ENCODE assay signal across 24 cellular contexts in the genomic region with DNA sequence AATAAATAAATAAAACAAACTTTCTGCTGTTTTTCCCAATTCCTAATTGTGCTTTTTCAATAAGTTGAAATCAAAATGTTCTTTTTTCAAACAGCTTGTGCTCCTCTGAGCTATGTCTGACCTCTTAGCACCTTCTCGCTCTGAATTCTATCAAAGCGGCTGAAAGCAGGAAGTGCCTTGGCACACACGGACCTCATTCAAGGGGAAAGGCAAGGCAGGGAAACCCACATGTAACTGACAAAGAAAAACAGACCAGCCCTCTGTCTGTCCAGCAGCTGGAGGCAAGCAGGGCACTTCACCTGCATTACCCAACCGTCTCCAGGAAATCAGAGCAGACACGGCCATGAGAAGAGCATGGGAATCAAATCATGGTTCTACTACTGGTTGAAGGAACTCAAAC. TPM values are rescaled to one million over a fixed set of nuclear protein-coding genes. Genes with fewer than 3 reads are reported as not detected.
DNase-seq lines count a peak whose midpoint lies in the region; ATAC-seq, FAIRE-seq and TF ChIP-seq lines count a peak whose summit lies in the region.
"Had no signal": no experiment of that assay in that cellular context is flagged by ENCODE, and none has a peak within 500 bp of the region (broad histone marks: within the 10 kb centered on the region; RNA-seq: fewer than 3 reads in every experiment).

No MANE protein-coding gene starts in this region.

- H3K79me2 ChIP-seq in Karpas-422 (ENCODE audit: low read length): no peaks in the 10 kb centered on the region

- H3K27me3 ChIP-seq in Karpas-422 (ENCODE audit: low read length) (no peaks in the 10 kb centered on the region), right cardiac atrium (ENCODE audit: control insufficient read depth, insufficient read depth) (no peaks in the 10 kb centered on the region), psoas muscle (ENCODE audit: insufficient read depth in 3 of 3, low read length in 2 of 3) (no peaks in the 10 kb centered on the region), sigmoid colon (no peaks in the 10 kb centered on the region)
- H3K27me3 ChIP-seq: esophagus muscularis mucosa, Peyer's patch, suprapubic skin had no signal

- ATAC-seq in right cardiac atrium (peak in 1 of 2 donors; percentile 56), psoas muscle (no peak)
- ATAC-seq: activated T-cell treated with anti-CD3 and anti-CD28 coated beads, Interleukin-2, amount 50 U/mL, for 4 hours; stimulated activated effector memory CD8-positive, alpha-beta T cell treated with anti-CD3 and anti-CD28 coated beads, Interleukin-12 subunit alpha, Interleukin-12 subunit beta, amount 100 ng/mL, for 72 hours had no signal

- H3K9me2 ChIP-seq in Karpas-422 (replicated peaks; ENCODE audit: insufficient read depth, low read length): no peaks in the 10 kb centered on the region

- WGBS in right cardiac atrium: 35% methylated on average over 5 of the region's 5 CpGs
- WGBS in psoas muscle, 3 donors: 53 to 66% (median 57%) methylated on average over 5 of the region's 5 CpGs
- WGBS in sigmoid colon, 2 donors: 39 to 53% methylated on average over 5 of the region's 5 CpGs

- no peak for TF ChIP-seq POLR2A in sigmoid colon (IDR thresholded peaks at IDR 0.05)

- peaks cover 96% of the 10 kb centered on the region for H3K4me1 ChIP-seq in Karpas-422 (ENCODE audit: low read length)
- H3K4me1 ChIP-seq in right cardiac atrium (ENCODE audit: control insufficient read depth, insufficient read depth, low read length): peaks cover 17% of the 10 kb centered on the region
- peaks cover 36% of the 10 kb centered on the region for H3K4me1 ChIP-seq in psoas muscle
- peaks cover 0 to 19% (median 16%) of the 10 kb centered on the region in 4 donors for H3K4me1 ChIP-seq in sigmoid colon

- no peak for TF ChIP-seq CTCF in psoas muscle (IDR thresholded peaks at IDR 0.05)
- TF ChIP-seq CTCF in sigmoid colon (IDR thresholded peaks at IDR 0.05): no peak

- H3K36me3 ChIP-seq in Karpas-422 (ENCODE audit: insufficient read depth, low read length) (no peaks in the 10 kb centered on the region), psoas muscle (ENCODE audit: insufficient read depth in 1 of 2, low read depth in 1 of 2) (peaks cover 6 to 57% of the 10 kb centered on the region in 2 donors), sigmoid colon (peaks cover 0 to 39% (median 7%) of the 10 kb centered on the region in 4 donors)

- H3K4me2 ChIP-seq in Karpas-422 (ENCODE audit: low read depth, low read length, poor library complexity, severe bottlenecking): no peak overlapping the region

- H3K27ac ChIP-seq in Karpas-422 (ENCODE audit: low read length): peak overlapping the region; percentile 74
- H3K27ac ChIP-seq in right cardiac atrium (ENCODE audit: low read length): peak overlapping the region; percentile 42
- peak overlapping the region; percentile 19 for H3K27ac ChIP-seq in psoas muscle
- no peak overlapping the region for H3K27ac ChIP-seq in sigmoid colon
- H3K27ac ChIP-seq: Peyer's patch, suprapubic skin had no signal

- H4K20me1 ChIP-seq in Karpas-422 (ENCODE audit: insufficient read depth, low read depth, low read length): no peaks in the 10 kb centered on the region

- peak overlapping the region; percentile 65 for H2AFZ ChIP-seq in Karpas-422 (ENCODE audit: low read length)

- no peak for FAIRE-seq in RCC 7860 (lab: Jason Lieb, UNC)
- FAIRE-seq: colon, D721Med, frontal cortex had no signal

- TF ChIP-seq EP300 in sigmoid colon (IDR thresholded peaks at IDR 0.05): no peak

- DNase-seq in Karpas-422: no peak
- DNase-seq in SHP77 treated with DMSO at 0.1 percent for 48 hours (lab: John Stamatoyannopoulos, UW): peak; percentile 25
- DNase-seq in right cardiac atrium: no peak
- no peak for DNase-seq in psoas muscle
- DNase-seq in sigmoid colon: no peak
- no peak for DNase-seq in stimulated activated naive CD4-positive, alpha-beta T cell treated with Interleukin-2 at 50 U/mL for 16 hours (lab: John Stamatoyannopoulos, UW)
- DNase-seq in RCC 7860 (ENCODE audit: low spot score): no peak
- DNase-seq: activated CD4-positive, alpha-beta T cell treated with anti-CD3 and anti-CD28 coated beads for 4 hours; activated T-cell treated with anti-CD3 and anti-CD28 coated beads, Interleukin-2, amount 50 U/mL, for 4 hours; hippocampal formation; immature natural killer cell; NCI-H1417 treated with DMSO at 0.1 percent for 48 hours; NCI-H2171; NCI-H524 treated with DMSO at 0.1 percent for 48 hours; NK-92 treated with Interleukin-12 subunit alpha and Interleukin-12 subunit beta, amount 100 ng/mL, for 24 hours; Peyer's patch; T-helper 2 cell had no signal

- H3K9me3 ChIP-seq in Karpas-422 (ENCODE audit: low read length) (no peaks in the 10 kb centered on the region), right cardiac atrium (ENCODE audit: control insufficient read depth, low read length) (no peaks in the 10 kb centered on the region), psoas muscle (no peaks in the 10 kb centered on the region), sigmoid colon (no peaks in the 10 kb centered on the region)
- H3K9me3 ChIP-seq: esophagus muscularis mucosa, Peyer's patch, suprapubic skin had no signal

- H3K9ac ChIP-seq in Karpas-422 (ENCODE audit: low read length): no peak overlapping the region

- H3K4me3 ChIP-seq in Karpas-422 (ENCODE audit: low read length): no peak overlapping the region
- H3K4me3 ChIP-seq in right cardiac atrium (ENCODE audit: low read length): no peak overlapping the region
- no peak overlapping the region for H3K4me3 ChIP-seq in psoas muscle
- H3K4me3 ChIP-seq in sigmoid colon: no peak overlapping the region
- H3K4me3 ChIP-seq: esophagus muscularis mucosa, Peyer's patch, suprapubic skin had no signal

- intact Hi-C loops in right cardiac atrium (cut with DNase I): no loop called here
- intact Hi-C loops in psoas muscle (cut with DNase I): no loop called here
- intact Hi-C loops in sigmoid colon (cut with DNase I): no loop called here

RNA-seq across cellular contexts. Expression of a gene that starts 56.7 kb away (rescaled TPM):
- 4.4 and 11.3 TPM in 2 replicates for total RNA-seq in Karpas-422 (2014; rRNA removed; shearing (Covaris generic); ENCODE audit: low replicate concordance)
- 100 to 1,000 TPM in 1 of 4 donors, 10 to 100 TPM in 3; 85.4 to 120 (median 94.6) TPM for total RNA-seq in right cardiac atrium
- 47.7 TPM for polyA plus RNA-seq in right cardiac atrium
- total RNA-seq in psoas muscle: 10 to 100 TPM; 35.5 to 51.0 (median 43.6) TPM
- polyA plus RNA-seq in psoas muscle: 10 to 100 TPM; 41.2 to 69.1 (median 46.3) TPM
- 100 to 1,000 TPM in 2 of 4 donors, 10 to 100 TPM in 2; 92.8 to 136 (median 109) TPM for total RNA-seq in sigmoid colon
- 10 to 100 TPM in 2 of 3 donors, 1 to 10 TPM in 1; 4.9 to 20.7 (median 16.8) TPM for polyA plus RNA-seq in sigmoid colon
- total RNA-seq: G401 had no signal
- polyA plus RNA-seq: immature natural killer cell had no signal

Comparison
In these comparisons a context has a peak if more than half of its experiments do, and no peak if none do; other contexts are left out.
1. H3K27ac ChIP-seq: peak in Karpas-422 (single experiment), right cardiac atrium (single experiment) and psoas muscle (single experiment); none in sigmoid colon (0 of 4).